Comparison of ENCODE assay signal across 7 cellular contexts in the genomic region with DNA sequence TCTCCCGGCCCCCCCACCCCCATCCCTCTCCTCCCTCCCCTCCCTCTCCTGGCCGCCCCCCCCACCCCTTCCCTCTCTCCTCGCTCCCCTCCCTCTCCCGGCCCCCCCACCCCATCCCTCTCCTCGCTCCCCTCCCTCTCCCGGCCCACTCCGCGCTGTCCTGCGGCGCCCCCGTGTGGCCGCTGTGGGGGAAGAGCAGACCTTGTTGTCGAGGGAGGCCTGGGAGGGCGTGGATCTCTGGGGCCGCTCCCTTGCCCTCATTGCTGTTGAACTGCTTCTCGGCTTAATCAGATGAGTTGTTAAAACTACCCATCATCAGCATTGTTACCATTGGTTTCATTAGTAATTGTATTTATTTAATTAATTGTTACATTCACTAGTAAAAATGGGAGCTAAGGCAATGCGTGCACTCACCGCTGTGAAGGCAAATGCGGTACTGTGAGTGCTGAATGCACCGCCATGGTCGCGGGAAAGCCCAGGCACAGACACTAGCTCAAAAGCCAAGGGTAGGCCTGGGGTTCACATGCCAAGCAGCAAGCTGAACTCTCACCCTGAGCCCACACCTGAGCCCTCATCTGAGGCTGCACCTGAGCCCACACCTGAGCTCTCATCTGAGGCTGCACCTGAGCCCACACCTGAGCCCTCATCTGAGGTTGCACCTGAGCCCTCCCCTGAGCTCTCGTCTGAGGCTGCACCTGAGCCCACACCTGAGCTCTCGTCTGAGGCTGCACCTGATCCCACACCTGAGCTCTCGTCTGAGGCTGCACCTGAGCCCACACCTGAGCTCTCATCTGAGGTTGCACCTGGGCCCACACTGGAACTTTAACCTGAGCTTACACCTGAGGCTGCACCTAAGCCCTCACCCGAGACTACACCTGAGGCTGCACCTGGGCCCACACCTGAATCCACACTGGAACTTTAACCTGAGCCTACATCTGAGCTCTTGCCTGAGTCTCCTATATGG. TPM values are rescaled to one million over a fixed set of nuclear protein-coding genes. Genes with fewer than 3 reads are reported as not detected.
DNase-seq lines count a peak whose midpoint lies in the region; FAIRE-seq and TF ChIP-seq lines count a peak whose summit lies in the region.

No MANE protein-coding gene starts in this region.

- H3K4me3 ChIP-seq in keratinocyte (ENCODE audit: control insufficient read depth in 2 of 3, extremely low read depth in 1 of 3, insufficient read depth in 2 of 3, low read depth in 1 of 3, low read length in 3 of 3) = no peak overlapping the region

- TF ChIP-seq CTCF in VCaP (conservative IDR thresholded peaks at IDR 0.05) (peak; percentile 84), brain (conservative IDR thresholded peaks at IDR 0.05) (peak; percentile 54 to 62), keratinocyte (optimal IDR thresholded peaks at IDR 0.05 in 1 of 3, IDR thresholded peaks at IDR 0.05 in 1 of 3, conservative IDR thresholded peaks at IDR 0.05 in 1 of 3; ENCODE audit: extremely low read depth in 1 of 3, insufficient read depth in 2 of 3, low read length in 3 of 3) (peak; percentile 49 to 87 (median 80))

- H3K9me3 Mint-ChIP-seq in brain = peaks cover 0 to 11% (median 6%) of the 10 kb centered on the region in 5 experiments

- DNase-seq in GM12891 (ENCODE audit: insufficient read length, low spot score) (peak; percentile 74), NCI-H1694 treated with DMSO at 0.1 percent for 48 hours (lab: John Stamatoyannopoulos, UW) (peak; percentile 67), keratinocyte (ENCODE audit: low read depth, low spot score) (no peak), OCI-M2 (lab: John Stamatoyannopoulos, UW; ENCODE audit: unreplicated experiment) (no peak)
- DNase-seq in stimulated activated CD4-positive, alpha-beta T cell treated with anti-CD3 and anti-CD28 coated beads, Interleukin-2, amount 100 ng/mL, for 24 hours = peak; percentile 82 to 83

- H3K27ac ChIP-seq in VCaP (no peak overlapping the region), keratinocyte (ENCODE audit: control insufficient read depth, insufficient read depth, low read length) (no peak overlapping the region)

- no peaks in the 10 kb centered on the region for H3K36me3 ChIP-seq in keratinocyte (ENCODE audit: control insufficient read depth in 2 of 2, extremely low read depth in 1 of 2, insufficient read depth in 2 of 2, low read length in 2 of 2)

- no peaks in the 10 kb centered on the region for H3K27me3 ChIP-seq in keratinocyte (ENCODE audit: control insufficient read depth, extremely low read depth, insufficient read depth, low read length)

- H3K4me1 Mint-ChIP-seq in brain = peaks cover 27% of the 10 kb centered on the region

- no peak overlapping the region for H3K4me2 ChIP-seq in keratinocyte (ENCODE audit: control insufficient read depth, extremely low read depth, insufficient read depth, low read depth, low read length)

- no peaks in the 10 kb centered on the region for H4K20me1 ChIP-seq in keratinocyte (ENCODE audit: control insufficient read depth, extremely low read depth, insufficient read depth, low read length)

- H3K36me3 Mint-ChIP-seq in brain = no peaks in the 10 kb centered on the region

- no peak for TF ChIP-seq POLR2A in GM12891 (IDR thresholded peaks at IDR 0.05; ENCODE audit: low read depth, low read length)

- H3K79me2 ChIP-seq in keratinocyte (ENCODE audit: control insufficient read depth, insufficient read depth, low read length) = no peaks in the 10 kb centered on the region

- peak overlapping the region in 2 of 5 experiments; percentile 6 to 16 for H3K27ac Mint-ChIP-seq in brain

- H3K4me1 ChIP-seq in keratinocyte (ENCODE audit: control insufficient read depth, extremely low read depth, insufficient read depth, low read length) = peaks cover 11% of the 10 kb centered on the region

- H3K9ac ChIP-seq in keratinocyte (ENCODE audit: control insufficient read depth, extremely low read depth, insufficient read depth, low read length) = no peak overlapping the region

- no peaks in the 10 kb centered on the region for H3K9me3 ChIP-seq in keratinocyte (ENCODE audit: control insufficient read depth, low read depth, low read length)

- H3K9me1 ChIP-seq in keratinocyte (ENCODE audit: control insufficient read depth, extremely low read depth, insufficient read depth, low read length) = no peaks in the 10 kb centered on the region

- dilution Hi-C loops in keratinocyte (cut with MboI; ENCODE audit: extremely low pct_ligation_motif_present, low sequenced_read_pairs) = no loop called here

- H3K4me3 Mint-ChIP-seq in brain = peak overlapping the region in 1 of 5 experiments; percentile 39

- H3K27me3 Mint-ChIP-seq in brain = no peaks in the 10 kb centered on the region

- FAIRE-seq in GM12891 (lab: Jason Lieb, UNC) = peak; percentile 89
- FAIRE-seq in keratinocyte (lab: Jason Lieb, UNC) = no peak

- H2AFZ ChIP-seq in keratinocyte (ENCODE audit: control insufficient read depth, low read length) = no peak overlapping the region

TF ChIP-seq in GM12891, 5 proteins besides CTCF, POLR2A, EP300 and RAD21:
- TF ChIP-seq POLR2AphosphoS5 (IDR thresholded peaks at IDR 0.05; ENCODE audit: low read depth, low read length) = no peak
- TF ChIP-seq SPI1 (IDR thresholded peaks at IDR 0.05; ENCODE audit: low read depth, low read length) = no peak
- no peak for TF ChIP-seq TAF1 (IDR thresholded peaks at IDR 0.05; ENCODE audit: low read depth, low read length)
- no peak for TF ChIP-seq PAX5 (IDR thresholded peaks at IDR 0.05; ENCODE audit: insufficient read depth, low read length, severe bottlenecking)
- TF ChIP-seq POU2F2 (IDR thresholded peaks at IDR 0.05; ENCODE audit: low read depth, low read length) = no peak
TF ChIP-seq in GM12891: peak in this region for 0.

RNA-seq across cellular contexts. Expression of a gene that starts 8.8 kb away (rescaled TPM):
- polyA plus RNA-seq in GM12891 (2012; ENCODE audit: low read depth, missing spikeins) = 0.17 TPM
- polyA plus RNA-seq in brain (ENCODE audit: insufficient read depth, low read depth, low replicate concordance) (5.2 TPM), keratinocyte (not detected in 3 replicates)
- polyA plus RNA-seq in keratinocyte (2011; ENCODE audit: low read depth) = not detected
- not detected in 2 replicates for polyA plus RNA-seq in keratinocyte (2011; cell fraction: cytosol; rRNA removed)
- polyA plus RNA-seq in keratinocyte (2011; cell fraction: nucleus; rRNA removed) = not detected in 2 replicates
- polyA plus RNA-seq in keratinocyte (2012; ENCODE audit: low replicate concordance) = not detected in 2 replicates
- polyA minus RNA-seq in keratinocyte = not detected in 3 replicates
- polyA minus RNA-seq in keratinocyte (2011; cell fraction: cytosol; rRNA and poly(A)+ RNA removed) = not detected
- not detected in 2 replicates for polyA minus RNA-seq in keratinocyte (2011; cell fraction: nucleus; rRNA and poly(A)+ RNA removed)

RNA-seq across cellular contexts. Expression of a gene that starts 19.6 kb away (rescaled TPM):
- 8.4 TPM for polyA plus RNA-seq in GM12891 (2012; ENCODE audit: low read depth, missing spikeins)
- polyA plus RNA-seq in brain (ENCODE audit: insufficient read depth, low read depth, low replicate concordance) (0.20 TPM), keratinocyte (not detected in 3 replicates)
- polyA plus RNA-seq in keratinocyte (2011; ENCODE audit: low read depth) = not detected
- polyA plus RNA-seq in keratinocyte (2011; cell fraction: cytosol; rRNA removed) = not detected in 2 replicates
- not detected in 2 replicates for polyA plus RNA-seq in keratinocyte (2011; cell fraction: nucleus; rRNA removed)
- not detected in 2 replicates for polyA plus RNA-seq in keratinocyte (2012; ENCODE audit: low replicate concordance)
- not detected in 3 replicates for polyA minus RNA-seq in keratinocyte
- polyA minus RNA-seq in keratinocyte (2011; cell fraction: cytosol; rRNA and poly(A)+ RNA removed) = not detected
- polyA minus RNA-seq in keratinocyte (2011; cell fraction: nucleus; rRNA and poly(A)+ RNA removed) = not detected in 2 replicates

Comparison
In these comparisons a context has a peak if more than half of its experiments do, and no peak if none do; other contexts are left out.
1. DNase-seq: peak in GM12891 (single experiment), NCI-H1694 treated with DMSO at 0.1 percent for 48 hours (single experiment) and stimulated activated CD4-positive, alpha-beta T cell treated with anti-CD3 and anti-CD28 coated beads, Interleukin-2, amount 100 ng/mL, for 24 hours (2 of 2); none in keratinocyte (single experiment) and OCI-M2 (single experiment).
2. Peak in every context shown above with its lines, with median percentiles within 50 percentile points of each other: CTCF ChIP-seq.